In the genomic region with DNA sequence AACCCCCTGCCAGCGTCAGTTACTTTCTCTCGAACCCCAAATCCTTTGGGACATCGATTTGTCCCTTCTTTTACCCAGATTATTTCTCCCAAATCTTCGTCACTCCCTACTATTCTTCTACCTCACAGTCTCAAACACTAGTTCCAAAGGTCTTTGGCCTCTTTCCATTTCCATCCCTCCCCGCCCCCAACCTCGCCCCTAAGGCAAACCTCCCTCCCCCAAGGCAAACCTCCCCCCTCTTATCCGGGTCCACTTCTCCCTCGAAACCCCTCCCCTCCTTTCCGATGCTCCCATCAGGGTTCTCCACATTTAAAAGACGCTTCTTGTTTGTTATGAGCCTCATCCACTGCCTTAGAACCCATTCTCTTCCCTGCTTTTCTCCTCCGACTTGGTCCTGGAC, we compare ENCODE assay signal across 2 cellular contexts.
TF ChIP-seq lines count a peak whose summit lies in the region.

No MANE protein-coding gene starts in this region.

TF ChIP-seq in K562, 482 proteins besides CTCF, POLR2A, EP300 and RAD21:
- TF ChIP-seq NFIC (IDR thresholded peaks at IDR 0.05) = peak; percentile 37; the same call in 1 of the 2 replicates
- no peak for TF ChIP-seq ZNF212 (CRISPR knock-in tag; IDR thresholded peaks at IDR 0.05)
- 0 out of 2 replicates have a peak, but pooled peaks have one; percentile 17 for TF ChIP-seq TOE1 (IDR thresholded peaks at IDR 0.05; ENCODE audit: borderline replicate concordance)
- no peak for TF ChIP-seq TOE1 (CRISPR knock-in tag; IDR thresholded peaks at IDR 0.05; ENCODE audit: borderline replicate concordance, low read depth)
- TF ChIP-seq, protein P1, sequence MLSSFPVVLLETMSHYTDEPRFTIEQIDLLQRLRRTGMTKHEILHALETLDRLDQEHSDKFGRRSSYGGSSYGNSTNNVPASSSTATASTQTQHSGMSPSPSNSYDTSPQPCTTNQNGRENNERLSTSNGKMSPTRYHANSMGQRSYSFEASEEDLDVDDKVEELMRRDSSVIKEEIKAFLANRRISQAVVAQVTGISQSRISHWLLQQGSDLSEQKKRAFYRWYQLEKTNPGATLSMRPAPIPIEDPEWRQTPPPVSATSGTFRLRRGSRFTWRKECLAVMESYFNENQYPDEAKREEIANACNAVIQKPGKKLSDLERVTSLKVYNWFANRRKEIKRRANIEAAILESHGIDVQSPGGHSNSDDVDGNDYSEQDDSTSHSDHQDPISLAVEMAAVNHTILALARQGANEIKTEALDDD (IDR thresholded peaks at IDR 0.05) = no peak
- TF ChIP-seq, protein P2, sequence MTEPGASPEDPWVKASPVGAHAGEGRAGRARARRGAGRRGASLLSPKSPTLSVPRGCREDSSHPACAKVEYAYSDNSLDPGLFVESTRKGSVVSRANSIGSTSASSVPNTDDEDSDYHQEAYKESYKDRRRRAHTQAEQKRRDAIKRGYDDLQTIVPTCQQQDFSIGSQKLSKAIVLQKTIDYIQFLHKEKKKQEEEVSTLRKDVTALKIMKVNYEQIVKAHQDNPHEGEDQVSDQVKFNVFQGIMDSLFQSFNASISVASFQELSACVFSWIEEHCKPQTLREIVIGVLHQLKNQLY (CRISPR knock-in tag; conservative IDR thresholded peaks at IDR 0.05) = no peak
- TF ChIP-seq ETV1 (tag; conservative IDR thresholded peaks at IDR 0.05; ENCODE audit: low read depth) = no peak
TF ChIP-seq in K562: peak in this region for 2.

TF ChIP-seq in HepG2, 621 proteins besides CTCF, POLR2A, EP300 and RAD21 (continues in another document):
- 0 out of 2 replicates have a peak, but pooled peaks have one; percentile 4 for TF ChIP-seq ZMYM2 (CRISPR knock-in tag; IDR thresholded peaks at IDR 0.05)
- no peak for TF ChIP-seq ZNF589 (CRISPR knock-in tag; conservative IDR thresholded peaks at IDR 0.05)
- TF ChIP-seq, protein P3, sequence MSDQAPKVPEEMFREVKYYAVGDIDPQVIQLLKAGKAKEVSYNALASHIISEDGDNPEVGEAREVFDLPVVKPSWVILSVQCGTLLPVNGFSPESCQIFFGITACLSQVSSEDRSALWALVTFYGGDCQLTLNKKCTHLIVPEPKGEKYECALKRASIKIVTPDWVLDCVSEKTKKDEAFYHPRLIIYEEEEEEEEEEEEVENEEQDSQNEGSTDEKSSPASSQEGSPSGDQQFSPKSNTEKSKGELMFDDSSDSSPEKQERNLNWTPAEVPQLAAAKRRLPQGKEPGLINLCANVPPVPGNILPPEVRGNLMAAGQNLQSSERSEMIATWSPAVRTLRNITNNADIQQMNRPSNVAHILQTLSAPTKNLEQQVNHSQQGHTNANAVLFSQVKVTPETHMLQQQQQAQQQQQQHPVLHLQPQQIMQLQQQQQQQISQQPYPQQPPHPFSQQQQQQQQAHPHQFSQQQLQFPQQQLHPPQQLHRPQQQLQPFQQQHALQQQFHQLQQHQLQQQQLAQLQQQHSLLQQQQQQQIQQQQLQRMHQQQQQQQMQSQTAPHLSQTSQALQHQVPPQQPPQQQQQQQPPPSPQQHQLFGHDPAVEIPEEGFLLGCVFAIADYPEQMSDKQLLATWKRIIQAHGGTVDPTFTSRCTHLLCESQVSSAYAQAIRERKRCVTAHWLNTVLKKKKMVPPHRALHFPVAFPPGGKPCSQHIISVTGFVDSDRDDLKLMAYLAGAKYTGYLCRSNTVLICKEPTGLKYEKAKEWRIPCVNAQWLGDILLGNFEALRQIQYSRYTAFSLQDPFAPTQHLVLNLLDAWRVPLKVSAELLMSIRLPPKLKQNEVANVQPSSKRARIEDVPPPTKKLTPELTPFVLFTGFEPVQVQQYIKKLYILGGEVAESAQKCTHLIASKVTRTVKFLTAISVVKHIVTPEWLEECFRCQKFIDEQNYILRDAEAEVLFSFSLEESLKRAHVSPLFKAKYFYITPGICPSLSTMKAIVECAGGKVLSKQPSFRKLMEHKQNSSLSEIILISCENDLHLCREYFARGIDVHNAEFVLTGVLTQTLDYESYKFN (CRISPR knock-in tag; conservative IDR thresholded peaks at IDR 0.05) = peak; percentile 17; the same call in 1 of the 2 replicates
- TF ChIP-seq HNRNPUL1 (IDR thresholded peaks at IDR 0.05; ENCODE audit: low read depth, low read length) = no peak
- TF ChIP-seq, protein P4, sequence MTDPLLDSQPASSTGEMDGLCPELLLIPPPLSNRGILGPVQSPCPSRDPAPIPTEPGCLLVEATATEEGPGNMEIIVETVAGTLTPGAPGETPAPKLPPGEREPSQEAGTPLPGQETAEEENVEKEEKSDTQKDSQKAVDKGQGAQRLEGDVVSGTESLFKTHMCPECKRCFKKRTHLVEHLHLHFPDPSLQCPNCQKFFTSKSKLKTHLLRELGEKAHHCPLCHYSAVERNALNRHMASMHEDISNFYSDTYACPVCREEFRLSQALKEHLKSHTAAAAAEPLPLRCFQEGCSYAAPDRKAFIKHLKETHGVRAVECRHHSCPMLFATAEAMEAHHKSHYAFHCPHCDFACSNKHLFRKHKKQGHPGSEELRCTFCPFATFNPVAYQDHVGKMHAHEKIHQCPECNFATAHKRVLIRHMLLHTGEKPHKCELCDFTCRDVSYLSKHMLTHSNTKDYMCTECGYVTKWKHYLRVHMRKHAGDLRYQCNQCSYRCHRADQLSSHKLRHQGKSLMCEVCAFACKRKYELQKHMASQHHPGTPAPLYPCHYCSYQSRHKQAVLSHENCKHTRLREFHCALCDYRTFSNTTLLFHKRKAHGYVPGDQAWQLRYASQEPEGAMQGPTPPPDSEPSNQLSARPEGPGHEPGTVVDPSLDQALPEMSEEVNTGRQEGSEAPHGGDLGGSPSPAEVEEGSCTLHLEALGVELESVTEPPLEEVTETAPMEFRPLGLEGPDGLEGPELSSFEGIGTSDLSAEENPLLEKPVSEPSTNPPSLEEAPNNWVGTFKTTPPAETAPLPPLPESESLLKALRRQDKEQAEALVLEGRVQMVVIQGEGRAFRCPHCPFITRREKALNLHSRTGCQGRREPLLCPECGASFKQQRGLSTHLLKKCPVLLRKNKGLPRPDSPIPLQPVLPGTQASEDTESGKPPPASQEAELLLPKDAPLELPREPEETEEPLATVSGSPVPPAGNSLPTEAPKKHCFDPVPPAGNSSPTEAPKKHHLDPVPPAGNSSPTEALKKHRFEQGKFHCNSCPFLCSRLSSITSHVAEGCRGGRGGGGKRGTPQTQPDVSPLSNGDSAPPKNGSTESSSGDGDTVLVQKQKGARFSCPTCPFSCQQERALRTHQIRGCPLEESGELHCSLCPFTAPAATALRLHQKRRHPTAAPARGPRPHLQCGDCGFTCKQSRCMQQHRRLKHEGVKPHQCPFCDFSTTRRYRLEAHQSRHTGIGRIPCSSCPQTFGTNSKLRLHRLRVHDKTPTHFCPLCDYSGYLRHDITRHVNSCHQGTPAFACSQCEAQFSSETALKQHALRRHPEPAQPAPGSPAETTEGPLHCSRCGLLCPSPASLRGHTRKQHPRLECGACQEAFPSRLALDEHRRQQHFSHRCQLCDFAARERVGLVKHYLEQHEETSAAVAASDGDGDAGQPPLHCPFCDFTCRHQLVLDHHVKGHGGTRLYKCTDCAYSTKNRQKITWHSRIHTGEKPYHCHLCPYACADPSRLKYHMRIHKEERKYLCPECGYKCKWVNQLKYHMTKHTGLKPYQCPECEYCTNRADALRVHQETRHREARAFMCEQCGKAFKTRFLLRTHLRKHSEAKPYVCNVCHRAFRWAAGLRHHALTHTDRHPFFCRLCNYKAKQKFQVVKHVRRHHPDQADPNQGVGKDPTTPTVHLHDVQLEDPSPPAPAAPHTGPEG (CRISPR knock-in tag; IDR thresholded peaks at IDR 0.05) = 0 out of 2 replicates have a peak, but pooled peaks have one; percentile 10
- TF ChIP-seq, protein P5, sequence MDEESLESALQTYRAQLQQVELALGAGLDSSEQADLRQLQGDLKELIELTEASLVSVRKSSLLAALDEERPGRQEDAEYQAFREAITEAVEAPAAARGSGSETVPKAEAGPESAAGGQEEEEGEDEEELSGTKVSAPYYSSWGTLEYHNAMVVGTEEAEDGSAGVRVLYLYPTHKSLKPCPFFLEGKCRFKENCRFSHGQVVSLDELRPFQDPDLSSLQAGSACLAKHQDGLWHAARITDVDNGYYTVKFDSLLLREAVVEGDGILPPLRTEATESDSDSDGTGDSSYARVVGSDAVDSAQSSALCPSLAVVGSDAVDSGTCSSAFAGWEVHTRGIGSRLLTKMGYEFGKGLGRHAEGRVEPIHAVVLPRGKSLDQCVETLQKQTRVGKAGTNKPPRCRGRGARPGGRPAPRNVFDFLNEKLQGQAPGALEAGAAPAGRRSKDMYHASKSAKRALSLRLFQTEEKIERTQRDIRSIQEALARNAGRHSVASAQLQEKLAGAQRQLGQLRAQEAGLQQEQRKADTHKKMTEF (CRISPR knock-in tag; IDR thresholded peaks at IDR 0.05) = no peak
- TF ChIP-seq, protein P6, sequence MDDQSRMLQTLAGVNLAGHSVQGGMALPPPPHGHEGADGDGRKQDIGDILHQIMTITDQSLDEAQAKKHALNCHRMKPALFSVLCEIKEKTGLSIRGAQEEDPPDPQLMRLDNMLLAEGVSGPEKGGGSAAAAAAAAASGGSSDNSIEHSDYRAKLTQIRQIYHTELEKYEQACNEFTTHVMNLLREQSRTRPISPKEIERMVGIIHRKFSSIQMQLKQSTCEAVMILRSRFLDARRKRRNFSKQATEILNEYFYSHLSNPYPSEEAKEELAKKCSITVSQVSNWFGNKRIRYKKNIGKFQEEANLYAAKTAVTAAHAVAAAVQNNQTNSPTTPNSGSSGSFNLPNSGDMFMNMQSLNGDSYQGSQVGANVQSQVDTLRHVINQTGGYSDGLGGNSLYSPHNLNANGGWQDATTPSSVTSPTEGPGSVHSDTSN (CRISPR knock-in tag; IDR thresholded peaks at IDR 0.05; ENCODE audit: borderline replicate concordance) = 0 out of 2 replicates have a peak, but pooled peaks have one; percentile 11
- TF ChIP-seq SOX6 (IDR thresholded peaks at IDR 0.05) = no peak
- 0 out of 2 replicates have a peak, but pooled peaks have one; percentile 1 for TF ChIP-seq SOX6 (CRISPR knock-in tag; IDR thresholded peaks at IDR 0.05)
- TF ChIP-seq TMF1 (CRISPR knock-in tag; IDR thresholded peaks at IDR 0.05; ENCODE audit: low read depth) = 0 out of 2 replicates have a peak, but pooled peaks have one; percentile 7
- TF ChIP-seq, protein P7, sequence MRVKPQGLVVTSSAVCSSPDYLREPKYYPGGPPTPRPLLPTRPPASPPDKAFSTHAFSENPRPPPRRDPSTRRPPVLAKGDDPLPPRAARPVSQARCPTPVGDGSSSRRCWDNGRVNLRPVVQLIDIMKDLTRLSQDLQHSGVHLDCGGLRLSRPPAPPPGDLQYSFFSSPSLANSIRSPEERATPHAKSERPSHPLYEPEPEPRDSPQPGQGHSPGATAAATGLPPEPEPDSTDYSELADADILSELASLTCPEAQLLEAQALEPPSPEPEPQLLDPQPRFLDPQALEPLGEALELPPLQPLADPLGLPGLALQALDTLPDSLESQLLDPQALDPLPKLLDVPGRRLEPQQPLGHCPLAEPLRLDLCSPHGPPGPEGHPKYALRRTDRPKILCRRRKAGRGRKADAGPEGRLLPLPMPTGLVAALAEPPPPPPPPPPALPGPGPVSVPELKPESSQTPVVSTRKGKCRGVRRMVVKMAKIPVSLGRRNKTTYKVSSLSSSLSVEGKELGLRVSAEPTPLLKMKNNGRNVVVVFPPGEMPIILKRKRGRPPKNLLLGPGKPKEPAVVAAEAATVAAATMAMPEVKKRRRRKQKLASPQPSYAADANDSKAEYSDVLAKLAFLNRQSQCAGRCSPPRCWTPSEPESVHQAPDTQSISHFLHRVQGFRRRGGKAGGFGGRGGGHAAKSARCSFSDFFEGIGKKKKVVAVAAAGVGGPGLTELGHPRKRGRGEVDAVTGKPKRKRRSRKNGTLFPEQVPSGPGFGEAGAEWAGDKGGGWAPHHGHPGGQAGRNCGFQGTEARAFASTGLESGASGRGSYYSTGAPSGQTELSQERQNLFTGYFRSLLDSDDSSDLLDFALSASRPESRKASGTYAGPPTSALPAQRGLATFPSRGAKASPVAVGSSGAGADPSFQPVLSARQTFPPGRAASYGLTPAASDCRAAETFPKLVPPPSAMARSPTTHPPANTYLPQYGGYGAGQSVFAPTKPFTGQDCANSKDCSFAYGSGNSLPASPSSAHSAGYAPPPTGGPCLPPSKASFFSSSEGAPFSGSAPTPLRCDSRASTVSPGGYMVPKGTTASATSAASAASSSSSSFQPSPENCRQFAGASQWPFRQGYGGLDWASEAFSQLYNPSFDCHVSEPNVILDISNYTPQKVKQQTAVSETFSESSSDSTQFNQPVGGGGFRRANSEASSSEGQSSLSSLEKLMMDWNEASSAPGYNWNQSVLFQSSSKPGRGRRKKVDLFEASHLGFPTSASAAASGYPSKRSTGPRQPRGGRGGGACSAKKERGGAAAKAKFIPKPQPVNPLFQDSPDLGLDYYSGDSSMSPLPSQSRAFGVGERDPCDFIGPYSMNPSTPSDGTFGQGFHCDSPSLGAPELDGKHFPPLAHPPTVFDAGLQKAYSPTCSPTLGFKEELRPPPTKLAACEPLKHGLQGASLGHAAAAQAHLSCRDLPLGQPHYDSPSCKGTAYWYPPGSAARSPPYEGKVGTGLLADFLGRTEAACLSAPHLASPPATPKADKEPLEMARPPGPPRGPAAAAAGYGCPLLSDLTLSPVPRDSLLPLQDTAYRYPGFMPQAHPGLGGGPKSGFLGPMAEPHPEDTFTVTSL (CRISPR knock-in tag; IDR thresholded peaks at IDR 0.05; ENCODE audit: borderline replicate concordance) = 0 out of 2 replicates have a peak, but pooled peaks have one; percentile 5
- TF ChIP-seq, protein P8, sequence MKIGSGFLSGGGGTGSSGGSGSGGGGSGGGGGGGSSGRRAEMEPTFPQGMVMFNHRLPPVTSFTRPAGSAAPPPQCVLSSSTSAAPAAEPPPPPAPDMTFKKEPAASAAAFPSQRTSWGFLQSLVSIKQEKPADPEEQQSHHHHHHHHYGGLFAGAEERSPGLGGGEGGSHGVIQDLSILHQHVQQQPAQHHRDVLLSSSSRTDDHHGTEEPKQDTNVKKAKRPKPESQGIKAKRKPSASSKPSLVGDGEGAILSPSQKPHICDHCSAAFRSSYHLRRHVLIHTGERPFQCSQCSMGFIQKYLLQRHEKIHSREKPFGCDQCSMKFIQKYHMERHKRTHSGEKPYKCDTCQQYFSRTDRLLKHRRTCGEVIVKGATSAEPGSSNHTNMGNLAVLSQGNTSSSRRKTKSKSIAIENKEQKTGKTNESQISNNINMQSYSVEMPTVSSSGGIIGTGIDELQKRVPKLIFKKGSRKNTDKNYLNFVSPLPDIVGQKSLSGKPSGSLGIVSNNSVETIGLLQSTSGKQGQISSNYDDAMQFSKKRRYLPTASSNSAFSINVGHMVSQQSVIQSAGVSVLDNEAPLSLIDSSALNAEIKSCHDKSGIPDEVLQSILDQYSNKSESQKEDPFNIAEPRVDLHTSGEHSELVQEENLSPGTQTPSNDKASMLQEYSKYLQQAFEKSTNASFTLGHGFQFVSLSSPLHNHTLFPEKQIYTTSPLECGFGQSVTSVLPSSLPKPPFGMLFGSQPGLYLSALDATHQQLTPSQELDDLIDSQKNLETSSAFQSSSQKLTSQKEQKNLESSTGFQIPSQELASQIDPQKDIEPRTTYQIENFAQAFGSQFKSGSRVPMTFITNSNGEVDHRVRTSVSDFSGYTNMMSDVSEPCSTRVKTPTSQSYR (CRISPR knock-in tag; IDR thresholded peaks at IDR 0.05; ENCODE audit: borderline replicate concordance) = peak; percentile 23; the same call in 1 of the 2 replicates
- TF ChIP-seq, protein P9, sequence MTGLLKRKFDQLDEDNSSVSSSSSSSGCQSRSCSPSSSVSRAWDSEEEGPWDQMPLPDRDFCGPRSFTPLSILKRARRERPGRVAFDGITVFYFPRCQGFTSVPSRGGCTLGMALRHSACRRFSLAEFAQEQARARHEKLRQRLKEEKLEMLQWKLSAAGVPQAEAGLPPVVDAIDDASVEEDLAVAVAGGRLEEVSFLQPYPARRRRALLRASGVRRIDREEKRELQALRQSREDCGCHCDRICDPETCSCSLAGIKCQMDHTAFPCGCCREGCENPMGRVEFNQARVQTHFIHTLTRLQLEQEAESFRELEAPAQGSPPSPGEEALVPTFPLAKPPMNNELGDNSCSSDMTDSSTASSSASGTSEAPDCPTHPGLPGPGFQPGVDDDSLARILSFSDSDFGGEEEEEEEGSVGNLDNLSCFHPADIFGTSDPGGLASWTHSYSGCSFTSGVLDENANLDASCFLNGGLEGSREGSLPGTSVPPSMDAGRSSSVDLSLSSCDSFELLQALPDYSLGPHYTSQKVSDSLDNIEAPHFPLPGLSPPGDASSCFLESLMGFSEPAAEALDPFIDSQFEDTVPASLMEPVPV (CRISPR knock-in tag; IDR thresholded peaks at IDR 0.05) = 0 out of 2 replicates have a peak, but pooled peaks have one; percentile 4
